In genomic region chrX:68287419-68287818, GRCh38 we compare ENCODE assay signal across 28 cellular contexts.
"Had no signal": no experiment of that assay in that cellular context is flagged by ENCODE, and none has a peak within 500 bp of the region (broad histone marks: within the 10 kb centered on the region; RNA-seq: fewer than 3 reads in every experiment).

No MANE protein-coding gene starts in this region.

- H3K4me1 Mint-ChIP-seq: nephron; neural progenitor cell; stimulated activated effector memory CD8-positive, alpha-beta T cell treated with anti-CD3 and anti-CD28 coated beads, Interleukin-12 subunit alpha, Interleukin-12 subunit beta, amount 100 ng/mL, for 72 hours; stimulated activated naive B cell treated with anti-CD40 and anti-IgM and Interleukin-4, amounts not matched to agents 10 μg/mL and 1 μg/mL and 100 μg/mL, for 72 hours had no signal

- DNase-seq: naive thymus-derived CD4-positive, alpha-beta T cell; occipital lobe; ovary; posterior cingulate gyrus; psoas muscle; right cardiac atrium; right lobe of liver; sigmoid colon; small intestine; stimulated activated CD4-positive, alpha-beta T cell treated with anti-CD3 and anti-CD28 coated beads, Interleukin-15, amount 100 ng/mL, for 24 hours; stimulated activated CD4-positive, alpha-beta T cell treated with anti-CD3 and anti-CD28 coated beads, Interleukin-2, amount 100 ng/mL, for 24 hours; stimulated activated CD4-positive, alpha-beta T cell treated with anti-CD3 and anti-CD28 coated beads, Interleukin-2, amount 100 ng/mL, for 48 hours; stimulated activated CD4-positive, alpha-beta T cell treated with anti-CD3 and anti-CD28 coated beads, Interleukin-4, amount 100 ng/mL, for 24 hours; stimulated activated naive B cell treated with anti-CD40 and anti-IgM and Interleukin-4, amounts not matched to agents 10 μg/mL and 1 μg/mL and 100 μg/mL, for 72 hours; stimulated activated naive CD4-positive, alpha-beta T cell treated with Interleukin-2 at 50 U/mL for 16 hours; stomach; thyroid gland; trophoblast cell; upper lobe of right lung; uterus had no signal

- H3K27ac ChIP-seq: neural progenitor cell, ovary, parathyroid adenoma, psoas muscle, right lobe of liver, sigmoid colon, stomach, thoracic aorta, thyroid gland, upper lobe of right lung had no signal

- H3K27ac Mint-ChIP-seq: naive thymus-derived CD4-positive, alpha-beta T cell; nephron; neural progenitor cell; stimulated activated effector memory CD8-positive, alpha-beta T cell treated with anti-CD3 and anti-CD28 coated beads, Interleukin-12 subunit alpha, Interleukin-12 subunit beta, amount 100 ng/mL, for 72 hours; stimulated activated naive B cell treated with anti-CD40 and anti-IgM and Interleukin-4, amounts not matched to agents 10 μg/mL and 1 μg/mL and 100 μg/mL, for 72 hours; stimulated activated naive CD8-positive, alpha-beta T cell treated with anti-CD3 and anti-CD28 coated beads, Interleukin-15, Interleukin-2, amounts not matched to agents 100 ng/mL and 50 ng/mL, for 24 hours had no signal

- H3K36me3 Mint-ChIP-seq: naive thymus-derived CD4-positive, alpha-beta T cell; neural progenitor cell; stimulated activated effector memory CD8-positive, alpha-beta T cell treated with anti-CD3 and anti-CD28 coated beads, Interleukin-12 subunit alpha, Interleukin-12 subunit beta, amount 100 ng/mL, for 72 hours; stimulated activated naive B cell treated with anti-CD40 and anti-IgM and Interleukin-4, amounts not matched to agents 10 μg/mL and 1 μg/mL and 100 μg/mL, for 72 hours had no signal

- H3K9ac ChIP-seq: neural progenitor cell, parathyroid adenoma had no signal

- H3K4me3 ChIP-seq: neural progenitor cell, ovary, psoas muscle, right lobe of liver, sigmoid colon, stomach, thoracic aorta, thyroid gland, tibial nerve, upper lobe of right lung, uterus had no signal

- H3K4me2 ChIP-seq: neural progenitor cell had no signal

- H3K27me3 ChIP-seq: neural progenitor cell, ovary, sigmoid colon, stomach, thyroid gland, upper lobe of right lung, uterus had no signal

- H3K79me2 ChIP-seq: parathyroid adenoma had no signal

- H3K9me3 Mint-ChIP-seq: neural progenitor cell; stimulated activated naive CD8-positive, alpha-beta T cell treated with anti-CD3 and anti-CD28 coated beads, Interleukin-15, Interleukin-2, amounts not matched to agents 100 ng/mL and 50 ng/mL, for 24 hours had no signal

- H3K27me3 Mint-ChIP-seq: progenitor cell of endocrine pancreas; stimulated activated naive CD8-positive, alpha-beta T cell treated with anti-CD3 and anti-CD28 coated beads, Interleukin-15, Interleukin-2, amounts not matched to agents 100 ng/mL and 50 ng/mL, for 24 hours had no signal

- H3K36me3 ChIP-seq: neural progenitor cell, ovary, right lobe of liver, sigmoid colon, stomach, thoracic aorta, thyroid gland, tibial nerve, upper lobe of right lung, uterus had no signal

- H3K4me1 ChIP-seq: neural progenitor cell, parathyroid adenoma, psoas muscle, right lobe of liver, sigmoid colon, stomach, thyroid gland, tibial nerve, upper lobe of right lung, uterus had no signal

- H3K4me3 Mint-ChIP-seq: naive thymus-derived CD4-positive, alpha-beta T cell; nephron; neural progenitor cell; stimulated activated effector memory CD8-positive, alpha-beta T cell treated with anti-CD3 and anti-CD28 coated beads, Interleukin-12 subunit alpha, Interleukin-12 subunit beta, amount 100 ng/mL, for 72 hours; stimulated activated naive B cell treated with anti-CD40 and anti-IgM and Interleukin-4, amounts not matched to agents 10 μg/mL and 1 μg/mL and 100 μg/mL, for 72 hours; stimulated activated naive CD8-positive, alpha-beta T cell treated with anti-CD3 and anti-CD28 coated beads, Interleukin-15, Interleukin-2, amounts not matched to agents 100 ng/mL and 50 ng/mL, for 24 hours had no signal

- H3K9me3 ChIP-seq: ovary, psoas muscle, right lobe of liver, sigmoid colon, stomach, thoracic aorta, thyroid gland, tibial nerve, upper lobe of right lung, uterus had no signal

- FAIRE-seq: small intestine had no signal

- H2AFZ ChIP-seq: neural progenitor cell, parathyroid adenoma had no signal

- ATAC-seq: naive thymus-derived CD4-positive, alpha-beta T cell; psoas muscle; right cardiac atrium; right lobe of liver; stimulated activated effector memory CD8-positive, alpha-beta T cell treated with anti-CD3 and anti-CD28 coated beads, Interleukin-12 subunit alpha, Interleukin-12 subunit beta, amount 100 ng/mL, for 72 hours; stimulated activated naive B cell treated with anti-CD40 and anti-IgM and Interleukin-4, amounts not matched to agents 10 μg/mL and 1 μg/mL and 100 μg/mL, for 72 hours; upper lobe of right lung had no signal
